22 cellular contexts compared by ENCODE assay signal in the genomic region with DNA sequence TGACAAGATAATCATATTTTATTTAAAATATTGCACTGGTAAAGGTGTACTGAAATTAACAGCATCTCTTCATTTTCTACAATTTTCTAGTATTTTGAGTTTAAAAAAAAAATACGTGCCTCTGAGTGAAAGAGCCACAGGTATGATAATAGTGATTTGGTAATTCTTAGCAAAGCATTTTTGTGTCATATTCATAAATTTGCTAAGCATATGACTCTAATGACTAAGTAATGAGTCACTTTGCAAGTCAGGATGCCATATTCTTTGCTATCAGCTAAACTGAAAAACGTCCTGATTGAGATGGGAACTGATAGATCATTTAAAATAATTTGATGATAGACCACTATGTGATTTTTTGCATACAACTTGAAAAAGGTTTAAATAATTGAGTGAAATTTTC.
DNase-seq lines count a peak whose midpoint lies in the region; ATAC-seq, FAIRE-seq and TF ChIP-seq lines count a peak whose summit lies in the region.
"Had no signal": no experiment of that assay in that cellular context is flagged by ENCODE, and none has a peak within 500 bp of the region (broad histone marks: within the 10 kb centered on the region; RNA-seq: fewer than 3 reads in every experiment).

No MANE protein-coding gene starts in this region.

- FAIRE-seq in bronchial epithelial cell (lab: Jason Lieb, UNC), result no peak
- FAIRE-seq: GM12892, GM18507 had no signal

- H3K9me3 Mint-ChIP-seq in activated CD4-positive, alpha-beta memory T cell treated with anti-CD3 and anti-CD28 coated beads, Interleukin-2, amount 10 ng/mL, durations not matched to agents 7 days and 5 days, result no peaks in the 10 kb centered on the region
- H3K9me3 Mint-ChIP-seq in chondrocyte (ENCODE audit: low read depth), result peaks cover 14% of the 10 kb centered on the region
- H3K9me3 Mint-ChIP-seq: CD4-positive, alpha-beta T cell had no signal

- H3K36me3 ChIP-seq in PC-3 (ENCODE audit: low read depth, low read length) (no peaks in the 10 kb centered on the region), bronchial epithelial cell (ENCODE audit: control insufficient read depth, insufficient read depth, low read length) (no peaks in the 10 kb centered on the region), trophoblast cell (ENCODE audit: control insufficient read depth in 1 of 2, insufficient read depth in 2 of 2, low read length in 2 of 2) (no peaks in the 10 kb centered on the region)

- no peak overlapping the region for H3K9ac ChIP-seq in PC-3 (ENCODE audit: low read length)
- no peak overlapping the region for H3K9ac ChIP-seq in trophoblast cell (ENCODE audit: low read length)

- TF ChIP-seq CTCF in PC-3 (conservative IDR thresholded peaks at IDR 0.05; ENCODE audit: low read depth, low read length) (no peak), bronchial epithelial cell (IDR thresholded peaks at IDR 0.05; ENCODE audit: insufficient read depth, low read length, severe bottlenecking) (no peak), chondrocyte (IDR thresholded peaks at IDR 0.05) (no peak)

- H3K4me2 ChIP-seq in PC-3 (ENCODE audit: low read length), result peak overlapping the region; percentile 0; the same call in 1 of the 2 replicates
- no peak overlapping the region for H3K4me2 ChIP-seq in trophoblast cell (ENCODE audit: low read length)

- intact Hi-C loops in PC-3 (cut with micrococcal nuclease), result no loop called here

- H4K91ac ChIP-seq in trophoblast cell (ENCODE audit: low read depth, low read length), result no peak overlapping the region

- H3F3A ChIP-seq in PC-3 (ENCODE audit: low read length, unreplicated experiment), result no peaks in the 10 kb centered on the region

- H3K27ac Mint-ChIP-seq in activated CD4-positive, alpha-beta memory T cell treated with anti-CD3 and anti-CD28 coated beads, Interleukin-2, amount 10 ng/mL, durations not matched to agents 7 days and 5 days, result no peak overlapping the region
- no peak overlapping the region for H3K27ac Mint-ChIP-seq in chondrocyte (ENCODE audit: unreplicated experiment)
- H3K27ac Mint-ChIP-seq: CD4-positive, alpha-beta T cell; HFFc6 had no signal

- DNase-seq in NOMO-1 treated with DMSO at 0.1 percent for 48 hours (lab: John Stamatoyannopoulos, UW; ENCODE audit: unreplicated experiment) (peak; percentile 42), NOMO-1 treated with dmso at 0.1 percent for 144 hours (lab: John Stamatoyannopoulos, UW; ENCODE audit: unreplicated experiment) (no peak), PC-3 (peak; percentile 52), bronchial epithelial cell (ENCODE audit: low read depth) (peak; percentile 77), trophoblast cell (peak; percentile 29 to 79), globus pallidus (ENCODE audit: low spot score) (no peak), chondrocyte (ENCODE audit: low spot score) (no peak)
- DNase-seq in activated CD4-positive, alpha-beta memory T cell treated with anti-CD3 and anti-CD28 coated beads, Interleukin-2, amount 10 ng/mL, durations not matched to agents 7 days and 5 days, result no peak
- DNase-seq: 8988T; CD4-positive, alpha-beta T cell; HFFc6; KG1; NCI-H1048; NCI-H1436; NCI-H2029; NCI-H345; NCI-H524 treated with DMSO at 0.1 percent for 48 hours; Right ventricle myocardium superior had no signal

- H2BK12ac ChIP-seq in trophoblast cell (ENCODE audit: low read length), result no peak overlapping the region

- H3K14ac ChIP-seq in trophoblast cell (ENCODE audit: low read length), result no peak overlapping the region

- no peak overlapping the region for H3K4ac ChIP-seq in trophoblast cell (ENCODE audit: low read depth, low read length)

- WGBS in trophoblast cell (ENCODE audit: extremely low coverage, insufficient coverage, insufficient read length), result no CpG with 5 or more reads among the region's 2 CpGs

- H3K27me3 Mint-ChIP-seq in activated CD4-positive, alpha-beta memory T cell treated with anti-CD3 and anti-CD28 coated beads, Interleukin-2, amount 10 ng/mL, durations not matched to agents 7 days and 5 days, result peaks cover 2% of the 10 kb centered on the region
- no peaks in the 10 kb centered on the region for H3K27me3 Mint-ChIP-seq in chondrocyte (ENCODE audit: low read depth)

- no peaks in the 10 kb centered on the region for H3K79me1 ChIP-seq in trophoblast cell (ENCODE audit: low read length)

- peak; percentile 56 for ATAC-seq in PC-3
- ATAC-seq: Panc1 had no signal

- no TSS peak for BruUV-seq in PC-3 (replicated peaks; lab: Mats Ljungman, UMichigan)

- H3K4me1 Mint-ChIP-seq in activated CD4-positive, alpha-beta memory T cell treated with anti-CD3 and anti-CD28 coated beads, Interleukin-2, amount 10 ng/mL, durations not matched to agents 7 days and 5 days, result no peaks in the 10 kb centered on the region
- peaks cover 20% of the 10 kb centered on the region for H3K4me1 Mint-ChIP-seq in chondrocyte (ENCODE audit: low read depth)

- H3K36me3 Mint-ChIP-seq in activated CD4-positive, alpha-beta memory T cell treated with anti-CD3 and anti-CD28 coated beads, Interleukin-2, amount 10 ng/mL, durations not matched to agents 7 days and 5 days (ENCODE audit: low read depth), result no peaks in the 10 kb centered on the region
- peaks cover 5% of the 10 kb centered on the region for H3K36me3 Mint-ChIP-seq in chondrocyte (ENCODE audit: low read depth)

- H4K8ac ChIP-seq in trophoblast cell (ENCODE audit: low read depth, low read length), result no peak overlapping the region

- no peaks in the 10 kb centered on the region for H4K20me1 ChIP-seq in PC-3 (ENCODE audit: low read length)

- no peaks in the 10 kb centered on the region for H3K9me2 ChIP-seq in PC-3 (replicated peaks; ENCODE audit: low read length)

- H3K9me3 ChIP-seq in PC-3 (ENCODE audit: low read length), result 0 out of 2 replicates have a peak, but pooled peaks cover 4% of the 10 kb centered on the region
- no peaks in the 10 kb centered on the region for H3K9me3 ChIP-seq in trophoblast cell (ENCODE audit: insufficient read depth, low read depth, low read length)

- H3K27me3 ChIP-seq in PC-3 (ENCODE audit: low read length) (no peaks in the 10 kb centered on the region), bronchial epithelial cell (ENCODE audit: control insufficient read depth, insufficient read depth, low read length) (no peaks in the 10 kb centered on the region), trophoblast cell (ENCODE audit: insufficient read depth, low read length) (no peaks in the 10 kb centered on the region)

- no peak overlapping the region for H2BK5ac ChIP-seq in trophoblast cell (ENCODE audit: low read depth, low read length, poor library complexity)

- CTCF ChIA-PET in PC-3 (lab: Charles Lee), result no interaction called here
- CTCF ChIA-PET in activated CD4-positive, alpha-beta memory T cell treated with anti-CD3 and anti-CD28 coated beads, Interleukin-2, amount 10 ng/mL, durations not matched to agents 7 days and 5 days (lab: Charles Lee), result no interaction called here

- POLR2A ChIA-PET in PC-3 (lab: Charles Lee; ENCODE audit: unreplicated experiment), result no interaction called here
- POLR2A ChIA-PET in activated CD4-positive, alpha-beta memory T cell treated with anti-CD3 and anti-CD28 coated beads, Interleukin-2, amount 10 ng/mL, durations not matched to agents 7 days and 5 days (lab: Charles Lee), result no interaction called here

- H2AFZ ChIP-seq in PC-3 (ENCODE audit: low read length) (no peak overlapping the region), trophoblast cell (ENCODE audit: insufficient read depth, low read length, poor library complexity) (no peak overlapping the region)

- H2AK5ac ChIP-seq in trophoblast cell (ENCODE audit: low read length), result no peak overlapping the region

- H3K23ac ChIP-seq in trophoblast cell (ENCODE audit: low read length), result no peak overlapping the region

- H3K79me2 ChIP-seq in PC-3 (ENCODE audit: low read length), result no peaks in the 10 kb centered on the region
- no peaks in the 10 kb centered on the region for H3K79me2 ChIP-seq in trophoblast cell (ENCODE audit: control insufficient read depth, insufficient read depth, low read length, poor library complexity)

- H3K4me1 ChIP-seq in PC-3 (ENCODE audit: insufficient read depth, low read length) (peaks cover 15% of the 10 kb centered on the region), trophoblast cell (ENCODE audit: control insufficient read depth in 1 of 2, insufficient read depth in 2 of 2, low read length in 2 of 2) (no peaks in the 10 kb centered on the region)

- no peak overlapping the region for H4K12ac ChIP-seq in trophoblast cell (ENCODE audit: low read depth, low read length)

- no peak overlapping the region for H3K4me3 Mint-ChIP-seq in activated CD4-positive, alpha-beta memory T cell treated with anti-CD3 and anti-CD28 coated beads, Interleukin-2, amount 10 ng/mL, durations not matched to agents 7 days and 5 days
- no peak overlapping the region for H3K4me3 Mint-ChIP-seq in chondrocyte (ENCODE audit: unreplicated experiment)
- H3K4me3 Mint-ChIP-seq: CD4-positive, alpha-beta T cell; HFFc6 had no signal

- H3K18ac ChIP-seq in trophoblast cell (ENCODE audit: low read length), result no peak overlapping the region

- H3K4me3 ChIP-seq in PC-3 (ENCODE audit: low read length) (no peak overlapping the region), bronchial epithelial cell (ENCODE audit: low read depth, low read length) (no peak overlapping the region), trophoblast cell (ENCODE audit: low read depth, low read length) (no peak overlapping the region)
- H3K4me3 ChIP-seq: SK-N-MC had no signal

- no peak overlapping the region for H2BK120ac ChIP-seq in trophoblast cell (ENCODE audit: insufficient read depth, low read length, poor library complexity)

- no peak overlapping the region for H3K27ac ChIP-seq in PC-3 (ENCODE audit: low read length)
- no peak overlapping the region for H3K27ac ChIP-seq in trophoblast cell (ENCODE audit: low read depth, low read length)
- H3K27ac ChIP-seq: SK-N-MC had no signal

Comparison
In these comparisons a context has a peak if more than half of its experiments do, and no peak if none do; other contexts are left out.
1. DNase-seq: peak in NOMO-1 treated with DMSO at 0.1 percent for 48 hours (single experiment), PC-3 (single experiment), bronchial epithelial cell (single experiment) and trophoblast cell (2 of 2); none in NOMO-1 treated with dmso at 0.1 percent for 144 hours (single experiment), activated CD4-positive, alpha-beta memory T cell treated with anti-CD3 and anti-CD28 coated beads, Interleukin-2, amount 10 ng/mL, durations not matched to agents 7 days and 5 days (single experiment), globus pallidus (single experiment) and chondrocyte (single experiment).